Comparison of ENCODE assay signal across 18 cellular contexts in the genomic region with DNA sequence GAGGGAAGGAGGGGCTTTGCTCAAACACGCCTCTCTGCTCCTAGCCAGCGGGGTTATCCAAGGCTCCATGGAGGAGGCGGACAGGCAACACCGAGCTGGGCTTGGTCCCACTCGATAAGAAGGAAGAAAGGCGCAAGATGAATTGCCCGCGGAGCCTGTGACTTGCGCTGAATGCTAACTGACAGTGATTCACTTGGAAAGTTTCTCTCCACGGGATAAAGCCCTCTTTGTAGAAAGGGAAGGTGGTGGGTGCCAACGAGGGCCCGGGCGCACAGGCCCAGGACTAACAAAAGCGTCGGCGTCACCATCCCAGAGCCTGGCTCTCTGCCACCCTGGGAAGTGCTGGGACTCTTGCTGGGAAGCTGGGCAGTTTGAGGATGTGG.
DNase-seq lines count a peak whose midpoint lies in the region; ATAC-seq and TF ChIP-seq lines count a peak whose summit lies in the region.
"Had no signal": no experiment of that assay in that cellular context is flagged by ENCODE, and none has a peak within 500 bp of the region (broad histone marks: within the 10 kb centered on the region; RNA-seq: fewer than 3 reads in every experiment).

No MANE protein-coding gene starts in this region.

- BruUV-seq in mammary epithelial cell (replicated peaks; lab: Mats Ljungman, UMichigan), result no TSS peak

- no peaks in the 10 kb centered on the region for H4K20me1 ChIP-seq in mammary epithelial cell (ENCODE audit: insufficient read depth, low read length)

- no peaks in the 10 kb centered on the region for H3K9me3 ChIP-seq in mammary epithelial cell (replicated peaks; ENCODE audit: insufficient read depth, low read length)
- H3K9me3 ChIP-seq: tibial artery had no signal

- peak overlapping the region; percentile 77 for H3K27ac Mint-ChIP-seq in stimulated activated memory B cell treated with anti-CD40 and anti-IgM and Interleukin-4, amounts not matched to agents 10 μg/mL and 1 μg/mL and 100 μg/mL, for 72 hours
- H3K27ac Mint-ChIP-seq: activated naive CD4-positive, alpha-beta T cell treated with anti-CD3 and anti-CD28 coated beads, Interleukin-2, amount 10 ng/mL, durations not matched to agents 7 days and 5 days had no signal

- in situ Hi-C loops in mammary epithelial cell (cut with MboI; ENCODE audit: low sequenced_read_pairs in 2 of 2), result no loop called here

- H2AFZ ChIP-seq in mammary epithelial cell (ENCODE audit: low read depth, low read length), result no peak overlapping the region

- H3K36me3 Mint-ChIP-seq in stimulated activated memory B cell treated with anti-CD40 and anti-IgM and Interleukin-4, amounts not matched to agents 10 μg/mL and 1 μg/mL and 100 μg/mL, for 72 hours, result peaks cover 41% of the 10 kb centered on the region
- H3K36me3 Mint-ChIP-seq: activated naive CD4-positive, alpha-beta T cell treated with anti-CD3 and anti-CD28 coated beads, Interleukin-2, amount 10 ng/mL, durations not matched to agents 7 days and 5 days had no signal

- peak; percentile 13 for DNase-seq in NCI-H69 (lab: John Stamatoyannopoulos, UW)
- peak; percentile 66 for DNase-seq in mammary epithelial cell
- DNase-seq in inferior parietal cortex (ENCODE audit: extremely low spot score), result peak; percentile 71
- DNase-seq in COLO668 (lab: John Stamatoyannopoulos, UW; ENCODE audit: unreplicated experiment), result no peak
- DNase-seq: activated CD4-positive, alpha-beta T cell treated with anti-CD3 and anti-CD28 coated beads, Interleukin-2, amount 50 U/mL, for 1 hour; activated naive CD4-positive, alpha-beta T cell treated with anti-CD3 and anti-CD28 coated beads, Interleukin-2, amount 10 ng/mL, durations not matched to agents 7 days and 5 days; DND-41; foreskin keratinocyte; islet precursor cell; MV-4-11; NCI-H774; tibial artery had no signal

- H3K9me3 Mint-ChIP-seq in stimulated activated memory B cell treated with anti-CD40 and anti-IgM and Interleukin-4, amounts not matched to agents 10 μg/mL and 1 μg/mL and 100 μg/mL, for 72 hours, result no peaks in the 10 kb centered on the region

- no peak overlapping the region for H3K9ac ChIP-seq in mammary epithelial cell (ENCODE audit: insufficient read depth, low read length)

- H3K4me3 Mint-ChIP-seq in stimulated activated memory B cell treated with anti-CD40 and anti-IgM and Interleukin-4, amounts not matched to agents 10 μg/mL and 1 μg/mL and 100 μg/mL, for 72 hours, result no peak overlapping the region
- H3K4me3 Mint-ChIP-seq: activated naive CD4-positive, alpha-beta T cell treated with anti-CD3 and anti-CD28 coated beads, Interleukin-2, amount 10 ng/mL, durations not matched to agents 7 days and 5 days had no signal

- H3K4me1 Mint-ChIP-seq in stimulated activated memory B cell treated with anti-CD40 and anti-IgM and Interleukin-4, amounts not matched to agents 10 μg/mL and 1 μg/mL and 100 μg/mL, for 72 hours, result peaks cover 80% of the 10 kb centered on the region
- H3K4me1 Mint-ChIP-seq: activated naive CD4-positive, alpha-beta T cell treated with anti-CD3 and anti-CD28 coated beads, Interleukin-2, amount 10 ng/mL, durations not matched to agents 7 days and 5 days had no signal

- CTCF ChIA-PET in mammary epithelial cell (lab: Charles Lee; ENCODE audit: low non-redundant PET), result no interaction called here

- dilution Hi-C loops in mammary epithelial cell (cut with HindIII; ENCODE audit: low sequenced_read_pairs), result no loop called here

- peaks cover 93% of the 10 kb centered on the region for H3K79me2 ChIP-seq in mammary epithelial cell (ENCODE audit: insufficient read depth, low read length)

- no peaks in the 10 kb centered on the region for H3K27me3 ChIP-seq in mammary epithelial cell (ENCODE audit: insufficient read depth, low read length)
- H3K27me3 ChIP-seq: cardiac muscle cell, foreskin keratinocyte, tibial artery had no signal

- H3K4me3 ChIP-seq in mammary epithelial cell (replicated peaks in 1 of 3; ENCODE audit: insufficient read depth in 1 of 3, low read depth in 2 of 3, low read length in 3 of 3), result no peak overlapping the region
- H3K4me3 ChIP-seq: cardiac muscle cell, skin epidermis, tibial artery had no signal

- 12% methylated on average over 11 of the region's 16 CpGs for WGBS in mammary epithelial cell (ENCODE audit: low coverage, missing lambda C conversion rate)

- peaks cover 16% of the 10 kb centered on the region for H3K4me1 ChIP-seq in mammary epithelial cell (ENCODE audit: insufficient read depth, low read length)

- no peak for ATAC-seq in stimulated activated memory B cell treated with anti-CD40 and anti-IgM and Interleukin-4, amounts not matched to agents 10 μg/mL and 1 μg/mL and 100 μg/mL, for 72 hours
- ATAC-seq in HG02885 (IDR thresholded peaks at IDR 0.05; ENCODE audit: poor library complexity, unreplicated experiment), result no peak
- ATAC-seq in HG02678 (IDR thresholded peaks at IDR 0.05; ENCODE audit: unreplicated experiment), result no peak
- ATAC-seq: foreskin keratinocyte, Panc1 had no signal

- no peaks in the 10 kb centered on the region for H3K27me3 Mint-ChIP-seq in stimulated activated memory B cell treated with anti-CD40 and anti-IgM and Interleukin-4, amounts not matched to agents 10 μg/mL and 1 μg/mL and 100 μg/mL, for 72 hours

- TF ChIP-seq CTCF in mammary epithelial cell (conservative IDR thresholded peaks at IDR 0.05 in 1 of 2, IDR thresholded peaks at IDR 0.05 in 1 of 2; ENCODE audit: extremely low read depth in 1 of 2, insufficient read depth in 1 of 2, low read depth in 1 of 2, low read length in 2 of 2), result no peak

- peak overlapping the region; percentile 13 for H3K4me2 ChIP-seq in mammary epithelial cell (ENCODE audit: insufficient read depth, low read depth, low read length)

- H3K27ac ChIP-seq in mammary epithelial cell (ENCODE audit: insufficient read depth, low read depth, low read length), result peak overlapping the region; percentile 26
- H3K27ac ChIP-seq: cardiac muscle cell, foreskin keratinocyte, tibial artery had no signal

- H3K36me3 ChIP-seq in mammary epithelial cell (ENCODE audit: insufficient read depth, low read length), result no peaks in the 10 kb centered on the region
- H3K36me3 ChIP-seq: cardiac muscle cell, tibial artery had no signal

- intact Hi-C loops in mammary epithelial cell (cut with micrococcal nuclease), result loop anchor here (2.0 kb wide), 1 partner anchor 77 kb away; a partner anchor contains a TSS
